ENCODE assay signal across 11 cellular contexts in the genomic region with DNA sequence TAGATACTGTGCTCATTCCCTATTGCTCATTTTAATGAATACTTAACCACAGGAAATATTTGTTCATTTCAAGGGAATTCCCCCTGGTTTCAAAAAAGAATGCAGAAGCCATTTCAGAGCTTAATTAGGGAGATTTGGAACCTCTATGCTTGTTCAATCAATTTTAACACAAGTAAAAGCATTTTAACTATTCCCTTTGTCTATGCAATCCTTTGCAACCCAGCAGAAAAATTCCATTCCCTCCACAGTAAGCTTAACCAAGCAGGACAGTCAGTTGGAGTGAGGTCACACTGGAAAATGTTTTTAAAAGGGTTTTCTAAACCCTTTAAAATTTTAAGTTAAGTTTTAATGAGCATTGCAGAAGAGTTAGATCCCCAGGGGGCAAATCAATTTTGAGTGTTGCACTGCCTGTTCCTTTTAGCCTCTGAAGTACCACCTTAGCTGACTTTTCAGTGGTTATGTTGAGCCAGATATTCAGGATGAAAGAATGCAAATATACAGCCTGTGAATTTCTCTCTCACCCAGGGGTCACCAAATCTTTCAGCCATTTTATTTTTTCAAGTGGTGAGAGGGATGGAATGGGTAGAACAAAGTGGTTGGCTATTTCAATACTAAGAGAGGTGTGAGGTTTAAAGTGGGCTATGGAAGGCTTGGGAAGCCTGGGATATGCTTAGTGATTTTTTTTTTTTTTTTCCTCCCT.
A peak's percentile ranks its signal among the peaks of the same experiment; 100 is the strongest.
DNase-seq lines count a peak whose midpoint lies in the region; ATAC-seq and TF ChIP-seq lines count a peak whose summit lies in the region.
"Had no signal": no experiment of that assay in that cellular context is flagged by ENCODE, and none has a peak within 500 bp of the region (broad histone marks: within the 10 kb centered on the region; RNA-seq: fewer than 3 reads in every experiment).

No MANE protein-coding gene starts in this region.

- H3K79me2 ChIP-seq in SK-N-SH (ENCODE audit: insufficient read depth), result no peaks in the 10 kb centered on the region

- no peaks in the 10 kb centered on the region for H3K27me3 ChIP-seq in SK-N-SH (ENCODE audit: insufficient read depth)
- H3K27me3 ChIP-seq: upper lobe of left lung had no signal

- no peaks in the 10 kb centered on the region for H3K9me2 ChIP-seq in SK-N-SH

- peak overlapping the region; percentile 6; the same call in 1 of the 2 replicates for H3K9ac ChIP-seq in SK-N-SH

- DNase-seq in SK-N-SH (no peak), fibroblast of villous mesenchyme (ENCODE audit: low read depth) (peak; percentile 39), skeletal muscle cell (ENCODE audit: low read depth) (peak; percentile 41), NCI-H748 treated with DMSO at 0.1 percent for 48 hours (lab: John Stamatoyannopoulos, UW) (no peak)
- DNase-seq: NCI-H2029 treated with DMSO at 0.1 percent for 48 hours, upper lobe of left lung had no signal

- no peaks in the 10 kb centered on the region for H3K36me3 ChIP-seq in SK-N-SH (replicated peaks in 1 of 2; ENCODE audit: control insufficient read depth in 1 of 2, insufficient read depth in 2 of 2, low read length in 1 of 2)
- H3K36me3 ChIP-seq: upper lobe of left lung had no signal

- ATAC-seq in GM18870 (IDR thresholded peaks at IDR 0.05; ENCODE audit: unreplicated experiment) (peak; percentile 52), HG02885 (IDR thresholded peaks at IDR 0.05; ENCODE audit: poor library complexity, unreplicated experiment) (no peak), GM18858 (IDR thresholded peaks at IDR 0.05; ENCODE audit: unreplicated experiment) (no peak)
- ATAC-seq: HepG2, Panc1 had no signal

- POLR2A ChIA-PET in SK-N-SH (lab: Yijun Ruan, JAX), result no interaction called here

- no peak; a peak in 1 of 4 replicates for TF ChIP-seq EP300 in SK-N-SH (IDR thresholded peaks at IDR 0.05; ENCODE audit: borderline replicate concordance in 1 of 2, low read depth in 1 of 2, low read length in 1 of 2)

- peaks cover 0 to 14% of the 10 kb centered on the region in 2 experiments; a peak in 2 of 4 replicates for H3K4me1 ChIP-seq in SK-N-SH (ENCODE audit: control insufficient read depth in 1 of 2, insufficient read depth in 2 of 2, low read depth in 1 of 2, low read length in 1 of 2)
- H3K4me1 ChIP-seq: upper lobe of left lung had no signal

- peaks cover 6% of the 10 kb centered on the region for H3F3A ChIP-seq in SK-N-SH (replicated peaks; ENCODE audit: insufficient read depth)

- CTCF ChIA-PET in SK-N-SH (lab: Yijun Ruan, JAX), result no interaction called here

- H4K20me1 ChIP-seq in SK-N-SH (ENCODE audit: insufficient read depth), result no peaks in the 10 kb centered on the region

- no peaks in the 10 kb centered on the region for H3K9me3 ChIP-seq in SK-N-SH
- H3K9me3 ChIP-seq: upper lobe of left lung had no signal

- TF ChIP-seq CTCF in SK-N-SH (IDR thresholded peaks at IDR 0.05) (no peak), fibroblast of villous mesenchyme (IDR thresholded peaks at IDR 0.05; ENCODE audit: insufficient read depth, low read depth, low read length) (no peak)

- H3K27ac ChIP-seq in SK-N-SH (ENCODE audit: low read depth in 2 of 2, low read length in 1 of 2), result peak overlapping the region; percentile 58 to 77; a peak in 3 of 4 replicates
- H3K27ac ChIP-seq: upper lobe of left lung had no signal

- H2AFZ ChIP-seq in SK-N-SH (ENCODE audit: low read depth), result peak overlapping the region; percentile 79; the same call in 1 of the 2 replicates

- H3K4me3 ChIP-seq in SK-N-SH (ENCODE audit: low read depth in 2 of 2, low read length in 1 of 2), result no peak overlapping the region
- H3K4me3 ChIP-seq in fibroblast of villous mesenchyme (ENCODE audit: low read depth, low read length), result no peak overlapping the region
- H3K4me3 ChIP-seq in skeletal muscle cell (ENCODE audit: low read depth, low read length), result no peak overlapping the region
- H3K4me3 ChIP-seq: upper lobe of left lung had no signal

- TF ChIP-seq RAD21 in SK-N-SH (IDR thresholded peaks at IDR 0.05; ENCODE audit: low read length), result no peak

- no peak overlapping the region; the same call in 1 of the 2 replicates for H3K4me2 ChIP-seq in SK-N-SH

TF ChIP-seq in SK-N-SH, 30 proteins besides CTCF, POLR2A, EP300 and RAD21:
- TF ChIP-seq, protein P1, sequence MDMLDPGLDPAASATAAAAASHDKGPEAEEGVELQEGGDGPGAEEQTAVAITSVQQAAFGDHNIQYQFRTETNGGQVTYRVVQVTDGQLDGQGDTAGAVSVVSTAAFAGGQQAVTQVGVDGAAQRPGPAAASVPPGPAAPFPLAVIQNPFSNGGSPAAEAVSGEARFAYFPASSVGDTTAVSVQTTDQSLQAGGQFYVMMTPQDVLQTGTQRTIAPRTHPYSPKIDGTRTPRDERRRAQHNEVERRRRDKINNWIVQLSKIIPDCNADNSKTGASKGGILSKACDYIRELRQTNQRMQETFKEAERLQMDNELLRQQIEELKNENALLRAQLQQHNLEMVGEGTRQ (IDR thresholded peaks at IDR 0.05; ENCODE audit: borderline replicate concordance, low read depth, low read length), result no peak
- peak; percentile 24; the same call in 1 of the 2 replicates for TF ChIP-seq TCF12 (IDR thresholded peaks at IDR 0.05)
- TF ChIP-seq PBX3 (IDR thresholded peaks at IDR 0.05), result 0 out of 2 replicates have a peak, but pooled peaks have one; percentile 26
- TF ChIP-seq POLR2AphosphoS5 (IDR thresholded peaks at IDR 0.05; ENCODE audit: low read depth, low read length), result no peak
- 0 out of 2 replicates have a peak, but pooled peaks have one; percentile 15 for TF ChIP-seq NFIC (IDR thresholded peaks at IDR 0.05; ENCODE audit: borderline replicate concordance)
- TF ChIP-seq MEF2A (IDR thresholded peaks at IDR 0.05; ENCODE audit: borderline replicate concordance, low read depth), result peak; percentile 26; the same call in 1 of the 2 replicates
- no peak for TF ChIP-seq GABPA (IDR thresholded peaks at IDR 0.05; ENCODE audit: low read depth)
- TF ChIP-seq TAF1 (IDR thresholded peaks at IDR 0.05; ENCODE audit: borderline replicate concordance, low read depth, low read length), result no peak
- TF ChIP-seq, protein P2, sequence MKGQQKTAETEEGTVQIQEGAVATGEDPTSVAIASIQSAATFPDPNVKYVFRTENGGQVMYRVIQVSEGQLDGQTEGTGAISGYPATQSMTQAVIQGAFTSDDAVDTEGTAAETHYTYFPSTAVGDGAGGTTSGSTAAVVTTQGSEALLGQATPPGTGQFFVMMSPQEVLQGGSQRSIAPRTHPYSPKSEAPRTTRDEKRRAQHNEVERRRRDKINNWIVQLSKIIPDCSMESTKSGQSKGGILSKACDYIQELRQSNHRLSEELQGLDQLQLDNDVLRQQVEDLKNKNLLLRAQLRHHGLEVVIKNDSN (IDR thresholded peaks at IDR 0.05; ENCODE audit: borderline replicate concordance, low read depth), result no peak
- no peak for TF ChIP-seq SIN3A (IDR thresholded peaks at IDR 0.05; ENCODE audit: borderline replicate concordance, low read depth, low read length)
- TF ChIP-seq TEAD4 (IDR thresholded peaks at IDR 0.05; ENCODE audit: borderline replicate concordance, insufficient read depth), result peak; percentile 60; the same call in 1 of the 2 replicates
- peak; percentile 17; the same call in 1 of the 2 replicates for TF ChIP-seq FOSL2 (IDR thresholded peaks at IDR 0.05; ENCODE audit: borderline replicate concordance, low read depth)
- TF ChIP-seq JUND (IDR thresholded peaks at IDR 0.05), result 0 out of 2 replicates have a peak, but pooled peaks have one; percentile 7
- TF ChIP-seq GATA2 (CRISPR knock-in tag; IDR thresholded peaks at IDR 0.05), result no peak

Comparison
In these comparisons a context has a peak if more than half of its experiments do, and no peak if none do; other contexts are left out.
1. DNase-seq: peak in fibroblast of villous mesenchyme (single experiment) and skeletal muscle cell (single experiment); none in SK-N-SH (single experiment) and NCI-H748 treated with DMSO at 0.1 percent for 48 hours (single experiment).